In the genomic region with DNA sequence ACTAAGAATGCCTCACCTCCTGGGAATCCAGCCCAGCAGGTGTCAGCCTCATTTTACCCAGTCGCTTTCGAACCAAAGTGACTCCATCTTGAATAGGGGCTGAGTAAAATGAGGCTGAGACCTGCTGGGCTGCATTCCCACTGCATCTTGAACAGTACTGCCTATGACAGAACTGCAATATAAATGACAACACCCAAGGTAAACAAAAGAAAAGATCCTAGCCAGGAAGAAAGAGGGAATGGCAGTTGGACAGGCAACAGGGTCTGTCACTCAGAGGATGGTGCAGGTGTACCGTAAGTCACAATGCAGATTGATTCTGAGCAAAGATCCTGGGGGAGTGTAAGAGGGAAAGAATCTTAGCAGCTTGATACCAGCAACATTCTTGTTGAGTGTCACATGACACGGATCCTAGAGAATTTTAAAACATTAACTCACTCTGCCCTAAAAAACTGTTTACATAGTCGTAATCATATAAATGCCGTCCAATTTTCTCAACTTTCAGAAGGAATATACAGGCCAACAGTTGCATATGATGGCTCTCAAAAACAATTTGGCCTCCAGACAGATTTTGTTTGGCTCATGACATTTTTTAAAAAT, we compare ENCODE assay signal across 14 cellular contexts. TPM values are rescaled to one million over a fixed set of nuclear protein-coding genes. Genes with fewer than 3 reads are reported as not detected.
DNase-seq lines count a peak whose midpoint lies in the region; FAIRE-seq and TF ChIP-seq lines count a peak whose summit lies in the region.
"Had no signal": no experiment of that assay in that cellular context is flagged by ENCODE, and none has a peak within 500 bp of the region (broad histone marks: within the 10 kb centered on the region; RNA-seq: fewer than 3 reads in every experiment).

No MANE protein-coding gene starts in this region.

- H2AFZ ChIP-seq in fibroblast of lung (ENCODE audit: low read length): no peak overlapping the region

- H3K4me3 ChIP-seq in fibroblast of lung (replicated peaks in 1 of 4; ENCODE audit: control extremely low read depth in 1 of 4, insufficient read depth in 1 of 4, low read depth in 3 of 4, low read length in 4 of 4) (no peak overlapping the region), Peyer's patch (no peak overlapping the region)
- H3K4me3 ChIP-seq: SJSA1 had no signal

- H4K20me1 ChIP-seq in fibroblast of lung (ENCODE audit: control insufficient read depth, extremely low read depth, insufficient read depth, low read length): no peaks in the 10 kb centered on the region

- H3K27ac ChIP-seq in fibroblast of lung (ENCODE audit: insufficient read depth, low read length): no peak overlapping the region
- H3K27ac ChIP-seq in Peyer's patch: peak overlapping the region in 1 of 4 donors; percentile 39
- H3K27ac ChIP-seq: SJSA1 had no signal

- H3K4me1 ChIP-seq in fibroblast of lung (ENCODE audit: control insufficient read depth, extremely low read depth, insufficient read depth, low read length): peaks cover 8% of the 10 kb centered on the region
- H3K4me1 ChIP-seq in Peyer's patch: peaks cover 0 to 9% (median 0%) of the 10 kb centered on the region in 4 donors

- no peak for FAIRE-seq in frontal cortex (lab: Jason Lieb, UNC)
- FAIRE-seq: G401.6 had no signal

- TF ChIP-seq POLR2A in Peyer's patch (IDR thresholded peaks at IDR 0.05): no peak

- peak overlapping the region; percentile 66 for H3K4me2 ChIP-seq in fibroblast of lung (ENCODE audit: extremely low read depth, insufficient read depth, low read length)

- DNase-seq in AG09319 (ENCODE audit: extremely low read depth, low read depth): peak; percentile 68
- DNase-seq in NCI-H226: peak; percentile 15
- DNase-seq in fibroblast of lung (ENCODE audit: low read depth in 2 of 2): peak; percentile 19 to 78
- DNase-seq in non-pigmented ciliary epithelial cell (ENCODE audit: low read depth): peak; percentile 17
- no peak for DNase-seq in frontal cortex (ENCODE audit: low spot score in 2 of 2)
- no peak for DNase-seq in effector CD4-positive, alpha-beta T cell
- no peak for DNase-seq in Peyer's patch
- DNase-seq in CD1c-positive myeloid dendritic cell (ENCODE audit: extremely low spot score): no peak
- DNase-seq: activated naive CD8-positive, alpha-beta T cell treated with anti-CD3 and anti-CD28 coated beads for 36 hours; hippocampal formation; NCI-H1694; occipital lobe had no signal

- no peak overlapping the region for H3K9ac ChIP-seq in fibroblast of lung (ENCODE audit: insufficient read depth, low read length)

- H3K36me3 ChIP-seq in fibroblast of lung (ENCODE audit: control insufficient read depth, insufficient read depth, low read length) (no peaks in the 10 kb centered on the region), Peyer's patch (no peaks in the 10 kb centered on the region)
- H3K36me3 ChIP-seq: SJSA1 had no signal

- no peaks in the 10 kb centered on the region for H3K27me3 ChIP-seq in fibroblast of lung (ENCODE audit: control insufficient read depth, insufficient read depth, low read length)
- H3K27me3 ChIP-seq in Peyer's patch: no peaks in the 10 kb centered on the region
- H3K27me3 ChIP-seq: SJSA1 had no signal

- no peaks in the 10 kb centered on the region for H3K79me2 ChIP-seq in fibroblast of lung (ENCODE audit: control insufficient read depth, insufficient read depth, low read length)

- TF ChIP-seq CTCF in AG09319 (IDR thresholded peaks at IDR 0.05; ENCODE audit: low read depth, low read length) (no peak), fibroblast of lung (conservative IDR thresholded peaks at IDR 0.05 in 1 of 2, IDR thresholded peaks at IDR 0.05 in 1 of 2; ENCODE audit: low read depth in 1 of 2, low read length in 2 of 2) (no peak), Peyer's patch (IDR thresholded peaks at IDR 0.05) (no peak)

- H3K9me3 ChIP-seq in fibroblast of lung (ENCODE audit: control insufficient read depth, insufficient read depth, low read depth, low read length): no peaks in the 10 kb centered on the region
- no peaks in the 10 kb centered on the region for H3K9me3 ChIP-seq in Peyer's patch
- H3K9me3 ChIP-seq: SJSA1 had no signal

RNA-seq across cellular contexts. Expression of gene FAM107B, which starts 4.5 kb away (rescaled TPM):
- total RNA-seq in fibroblast of lung: 18.0 and 36.0 TPM in 2 replicates
- polyA plus RNA-seq in fibroblast of lung: 29.0 and 42.0 TPM in 2 replicates
- 29.5 and 43.0 TPM in 2 replicates for polyA plus RNA-seq in fibroblast of lung (2012)
- 3.7 and 9.2 TPM in 2 replicates for polyA minus RNA-seq in fibroblast of lung (ENCODE audit: low replicate concordance)
- 77.9 TPM for total RNA-seq in frontal cortex
- total RNA-seq in Peyer's patch: 10 to 100 TPM; 36.6 to 89.1 (median 39.6) TPM

RNA-seq across cellular contexts. Expression of gene CDNF, which starts 58.7 kb away (rescaled TPM):
- 1.2 and 1.5 TPM in 2 replicates for total RNA-seq in fibroblast of lung
- polyA plus RNA-seq in fibroblast of lung: 2.8 and 3.4 TPM in 2 replicates
- polyA plus RNA-seq in fibroblast of lung (2012): 2.4 and 3.3 TPM in 2 replicates
- not detected in 2 replicates for polyA minus RNA-seq in fibroblast of lung (ENCODE audit: low replicate concordance)
- 0.82 TPM for total RNA-seq in frontal cortex
- 1 to 10 TPM in 3 of 4 donors, not detected in 1; 3.1 to 6.7 (median 4.0) TPM for total RNA-seq in Peyer's patch

RNA-seq across cellular contexts. Expression of gene HSPA14, which starts 59.0 kb away (rescaled TPM):
- 7.4 and 8.5 TPM in 2 replicates for total RNA-seq in fibroblast of lung
- 14.3 and 21.8 TPM in 2 replicates for polyA plus RNA-seq in fibroblast of lung
- polyA plus RNA-seq in fibroblast of lung (2012): 8.8 and 15.6 TPM in 2 replicates
- 0.44 TPM in 1 of 2 replicates, not detected in the other for polyA minus RNA-seq in fibroblast of lung (ENCODE audit: low replicate concordance)
- 14.7 TPM for total RNA-seq in frontal cortex
- 10 to 100 TPM; 11.4 to 20.6 (median 12.0) TPM for total RNA-seq in Peyer's patch

RNA-seq across cellular contexts. Expression of gene MSANTD7, which starts 59.0 kb away (rescaled TPM):
- total RNA-seq in fibroblast of lung: 14.4 and 14.9 TPM in 2 replicates
- polyA plus RNA-seq in fibroblast of lung: 7.2 and 8.2 TPM in 2 replicates
- polyA plus RNA-seq in fibroblast of lung (2012): 7.2 and 8.6 TPM in 2 replicates
- 5.5 and 9.6 TPM in 2 replicates for polyA minus RNA-seq in fibroblast of lung (ENCODE audit: low replicate concordance)
- 31.4 TPM for total RNA-seq in frontal cortex
- total RNA-seq in Peyer's patch: 10 to 100 TPM in 3 of 4 donors, 1 to 10 TPM in 1; 9.1 to 12.8 (median 10.3) TPM

Comparison
In these comparisons a context has a peak if more than half of its experiments do, and no peak if none do; other contexts are left out.
1. DNase-seq: peak in AG09319 (single experiment), NCI-H226 (single experiment), fibroblast of lung (2 of 2) and non-pigmented ciliary epithelial cell (single experiment); none in frontal cortex (0 of 2), effector CD4-positive, alpha-beta T cell (single experiment), Peyer's patch (0 of 3) and CD1c-positive myeloid dendritic cell (single experiment).